Comparison of ENCODE assay signal across 16 cellular contexts in genomic region chr1:179966551-179966950, GRCh38. TPM values are rescaled to one million over a fixed set of nuclear protein-coding genes. Genes with fewer than 3 reads are reported as not detected.
DNase-seq lines count a peak whose midpoint lies in the region; ATAC-seq and TF ChIP-seq lines count a peak whose summit lies in the region.
"Had no signal": no experiment of that assay in that cellular context is flagged by ENCODE, and none has a peak within 500 bp of the region (broad histone marks: within the 10 kb centered on the region; RNA-seq: fewer than 3 reads in every experiment).

No MANE protein-coding gene starts in this region.

- H3K4me3 ChIP-seq in AG10803 (ENCODE audit: low read length), result no peak overlapping the region
- no peak overlapping the region for H3K4me3 ChIP-seq in adipocyte (ENCODE audit: low read length)
- H3K4me3 ChIP-seq in trophoblast cell (ENCODE audit: low read depth, low read length), result no peak overlapping the region
- H3K4me3 ChIP-seq: GM12878, GM23248 had no signal

- no peak overlapping the region for H4K91ac ChIP-seq in trophoblast cell (ENCODE audit: low read depth, low read length)

- H2BK12ac ChIP-seq in trophoblast cell (ENCODE audit: low read length), result no peak overlapping the region

- no peak for ATAC-seq in GM19397 (IDR thresholded peaks at IDR 0.05; ENCODE audit: unreplicated experiment)
- ATAC-seq: GM12878 had no signal

- H4K12ac ChIP-seq in trophoblast cell (ENCODE audit: low read depth, low read length), result no peak overlapping the region

- H3K4me2 ChIP-seq in trophoblast cell (ENCODE audit: low read length), result no peak overlapping the region

- H3K9ac ChIP-seq in adipocyte (ENCODE audit: low read length) (no peak overlapping the region), trophoblast cell (ENCODE audit: low read length) (no peak overlapping the region)
- H3K9ac ChIP-seq: GM23248 had no signal

- H3K9me3 ChIP-seq in adipocyte (ENCODE audit: control insufficient read depth, low read length) (no peaks in the 10 kb centered on the region), trophoblast cell (ENCODE audit: insufficient read depth, low read depth, low read length) (no peaks in the 10 kb centered on the region)

- no peak overlapping the region for H3K18ac ChIP-seq in trophoblast cell (ENCODE audit: low read length)

- peak; percentile 12 for DNase-seq in AG10803 (ENCODE audit: low read depth)
- DNase-seq in adipocyte (ENCODE audit: low read depth), result peak; percentile 51
- DNase-seq in fibroblast of peridontal ligament (ENCODE audit: extremely low read depth), result peak; percentile 35
- no peak for DNase-seq in trophoblast cell
- no peak for DNase-seq in HT-29 (ENCODE audit: low spot score)
- DNase-seq in T1000 (lab: John Stamatoyannopoulos, UW), result no peak
- DNase-seq: 8988T; C1 segment of cervical spinal cord; Calu3; CD4-positive, alpha-beta T cell; DMS 273 treated with DMSO at 0.1 percent for 48 hours; GM23248; H7; KBM-7 had no signal

- no peak for TF ChIP-seq CTCF in AG10803 (conservative IDR thresholded peaks at IDR 0.05; ENCODE audit: low read length)

- H3K14ac ChIP-seq in trophoblast cell (ENCODE audit: low read length), result no peak overlapping the region

- H3K27me3 ChIP-seq in adipocyte (replicated peaks; ENCODE audit: control insufficient read depth, insufficient read depth, low read length) (no peaks in the 10 kb centered on the region), trophoblast cell (ENCODE audit: insufficient read depth, low read length) (no peaks in the 10 kb centered on the region)

- H2AK5ac ChIP-seq in trophoblast cell (ENCODE audit: low read length), result no peak overlapping the region

- H3K4ac ChIP-seq in trophoblast cell (ENCODE audit: low read depth, low read length), result peak overlapping the region; percentile 36

- H2BK5ac ChIP-seq in trophoblast cell (ENCODE audit: low read depth, low read length, poor library complexity), result no peak overlapping the region

- no peak overlapping the region for H2AFZ ChIP-seq in trophoblast cell (ENCODE audit: insufficient read depth, low read length, poor library complexity)
- H2AFZ ChIP-seq: GM23248 had no signal

- no peak overlapping the region for H2BK120ac ChIP-seq in trophoblast cell (ENCODE audit: insufficient read depth, low read length, poor library complexity)

- H3K23ac ChIP-seq in trophoblast cell (ENCODE audit: low read length), result no peak overlapping the region

- H3K4me1 ChIP-seq in adipocyte (ENCODE audit: control insufficient read depth, insufficient read depth, low read length) (peaks cover 40% of the 10 kb centered on the region), trophoblast cell (ENCODE audit: control insufficient read depth in 1 of 2, insufficient read depth in 2 of 2, low read length in 2 of 2) (peaks cover 0 to 3% of the 10 kb centered on the region in 2 experiments)

- no peak overlapping the region for H4K8ac ChIP-seq in trophoblast cell (ENCODE audit: low read depth, low read length)

- H3K27ac ChIP-seq in trophoblast cell (ENCODE audit: low read depth, low read length), result no peak overlapping the region
- H3K27ac ChIP-seq: GM23248 had no signal

- H3K79me1 ChIP-seq in trophoblast cell (ENCODE audit: low read length), result no peaks in the 10 kb centered on the region

- peaks cover 6% of the 10 kb centered on the region for H3K36me3 ChIP-seq in adipocyte (ENCODE audit: control insufficient read depth, insufficient read depth, low read length, severe bottlenecking)
- H3K36me3 ChIP-seq in trophoblast cell (ENCODE audit: control insufficient read depth in 1 of 2, insufficient read depth in 2 of 2, low read length in 2 of 2), result peaks cover 0 to 9% of the 10 kb centered on the region in 2 experiments

- H3K79me2 ChIP-seq in trophoblast cell (ENCODE audit: control insufficient read depth, insufficient read depth, low read length, poor library complexity), result peaks cover 2% of the 10 kb centered on the region

RNA-seq across cellular contexts. Expression of gene CEP350, which starts 11.9 kb away (rescaled TPM):
- polyA plus RNA-seq in trophoblast cell (2013), result 12.5 and 12.7 TPM in 2 replicates
- total RNA-seq in HT-29 (2014; rRNA removed; shearing (Covaris generic)), result 16.1 and 27.3 TPM in 2 replicates

Comparison
In these comparisons a context has a peak if more than half of its experiments do, and no peak if none do; other contexts are left out.
1. DNase-seq: peak in AG10803 (single experiment), adipocyte (single experiment) and fibroblast of peridontal ligament (single experiment); none in trophoblast cell (0 of 2), HT-29 (single experiment) and T1000 (single experiment).